ENCODE assay signal across 20 cellular contexts in the genomic region with DNA sequence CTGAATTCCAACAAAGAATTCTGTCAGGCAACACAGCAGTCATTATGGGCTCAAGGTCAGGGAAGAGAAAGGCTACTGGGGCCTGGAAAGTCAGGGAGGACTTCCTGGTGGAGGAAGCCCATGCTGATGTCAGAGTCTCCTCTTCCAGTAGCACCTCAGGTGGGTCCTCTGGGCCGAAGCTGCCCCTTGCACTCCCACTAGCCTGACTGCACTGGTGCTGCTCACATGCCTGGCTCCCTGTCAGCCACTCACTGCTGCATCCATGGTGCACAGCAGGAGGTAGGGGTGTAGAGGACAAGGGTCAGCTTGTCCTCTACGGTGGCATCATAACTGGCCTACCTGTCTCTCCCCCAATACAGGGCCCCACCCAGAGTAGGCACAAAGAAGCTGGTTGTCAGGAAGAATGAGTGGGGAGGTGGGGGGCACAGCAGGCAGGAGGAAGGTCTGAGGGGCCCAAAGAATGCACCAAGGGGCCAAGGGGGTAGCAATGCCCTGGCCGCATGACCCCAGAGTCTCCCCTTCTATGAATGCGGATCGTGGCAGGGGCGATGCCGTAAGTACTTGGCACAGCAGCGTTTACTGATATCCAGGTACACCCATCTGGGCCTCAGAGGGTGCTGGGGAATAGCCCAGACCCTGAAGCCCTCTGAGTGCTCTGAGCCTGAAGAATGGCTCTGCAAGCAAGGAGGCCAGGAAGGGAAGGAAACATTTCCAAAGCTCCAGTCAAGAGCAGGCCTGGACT.
"Had no signal": no experiment of that assay in that cellular context is flagged by ENCODE, and none has a peak within 500 bp of the region (broad histone marks: within the 10 kb centered on the region; RNA-seq: fewer than 3 reads in every experiment).

No MANE protein-coding gene starts in this region.

- H3K27ac ChIP-seq: epithelial cell of prostate, esophagus muscularis mucosa, gastroesophageal sphincter, left lung, tibial artery, upper lobe of left lung, uterus had no signal

- H3K9me3 Mint-ChIP-seq: nephron had no signal

- H3K36me3 ChIP-seq: esophagus muscularis mucosa, gastroesophageal sphincter, left lung, tibial artery, upper lobe of left lung, uterus had no signal

- DNase-seq: effector memory CD4-positive, alpha-beta T cell; glutamatergic neuron; immature natural killer cell; mesendoderm; naive B cell; right cardiac atrium; small intestine; stimulated activated CD4-positive, alpha-beta T cell treated with anti-CD3 and anti-CD28 coated beads, Interleukin-2, amount 100 ng/mL, for 48 hours; stimulated activated naive CD4-positive, alpha-beta T cell treated with Interleukin-2 at 50 U/mL for 16 hours; tibial artery; upper lobe of left lung; uterus had no signal

- H3K4me3 Mint-ChIP-seq: immature natural killer cell, naive B cell, nephron had no signal

- FAIRE-seq: endometrium, keratinocyte, small intestine had no signal

- H3K4me1 ChIP-seq: esophagus muscularis mucosa, gastroesophageal sphincter, left lung, tibial artery, upper lobe of left lung, uterus had no signal

- H3K4me1 Mint-ChIP-seq: immature natural killer cell, naive B cell had no signal

- H3K4me3 ChIP-seq: esophagus muscularis mucosa, gastroesophageal sphincter, left lung, lung, tibial artery, upper lobe of left lung, uterus had no signal

- H3K27ac Mint-ChIP-seq: immature natural killer cell, nephron had no signal

- H3K9me3 ChIP-seq: esophagus muscularis mucosa, gastroesophageal sphincter, left lung, tibial artery, upper lobe of left lung, uterus had no signal

- H3K27me3 ChIP-seq: upper lobe of left lung, uterus had no signal

- H3K36me3 Mint-ChIP-seq: immature natural killer cell, naive B cell had no signal

- ATAC-seq: gastroesophageal sphincter, left lung, right cardiac atrium had no signal
